In the genomic region with DNA sequence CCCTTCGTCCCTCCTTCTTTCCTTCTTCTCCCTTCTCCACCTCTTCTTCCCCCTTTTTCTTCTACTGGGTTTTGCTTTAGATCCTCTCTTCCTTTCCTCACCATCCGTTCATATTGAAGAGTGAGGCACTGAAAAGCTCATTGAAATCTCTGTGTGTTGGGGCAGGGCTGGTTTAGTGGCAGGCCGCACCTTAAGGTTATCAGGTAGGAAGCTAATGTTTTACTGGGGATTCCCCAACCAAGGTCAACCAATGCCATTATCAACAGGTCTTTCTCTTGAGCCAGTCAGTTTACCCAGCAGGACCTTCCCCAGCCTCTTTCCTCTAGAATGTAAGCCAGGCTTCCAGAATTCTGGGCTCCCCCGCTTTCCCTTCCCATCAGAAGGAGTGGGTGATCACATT, we compare ENCODE assay signal across 1 cellular context.
TF ChIP-seq lines count a peak whose summit lies in the region.

No MANE protein-coding gene starts in this region.

TF ChIP-seq in IMR-90, 13 proteins besides CTCF, POLR2A, EP300 and RAD21 (continued from another document):
- TF ChIP-seq CHD1 (IDR thresholded peaks at IDR 0.05; ENCODE audit: low read depth, low read length) (no peak), RCOR1 (IDR thresholded peaks at IDR 0.05; ENCODE audit: insufficient replicate concordance, low read length) (no peak), MXI1 (IDR thresholded peaks at IDR 0.05; ENCODE audit: borderline replicate concordance, low read depth, low read length) (no peak), MAZ (IDR thresholded peaks at IDR 0.05; ENCODE audit: borderline replicate concordance, low read depth, low read length) (no peak), ELK1 (IDR thresholded peaks at IDR 0.05; ENCODE audit: borderline replicate concordance, low read depth, low read length) (no peak), RFX5 (IDR thresholded peaks at IDR 0.05; ENCODE audit: low read depth, low read length) (no peak), NFE2L2 (IDR thresholded peaks at IDR 0.05; ENCODE audit: low read depth, low read length) (no peak), BHLHE40 (IDR thresholded peaks at IDR 0.05; ENCODE audit: low read depth, low read length) (no peak), FOS (IDR thresholded peaks at IDR 0.05; ENCODE audit: low read depth, low read length) (no peak), CEBPB (IDR thresholded peaks at IDR 0.05; ENCODE audit: low read depth, low read length) (no peak), MAFK (IDR thresholded peaks at IDR 0.05; ENCODE audit: low read depth, low read length) (no peak), SMC3 (IDR thresholded peaks at IDR 0.05; ENCODE audit: low read depth, low read length) (no peak)
TF ChIP-seq in IMR-90: peak in this region for 0.
